12 cellular contexts compared by ENCODE assay signal in genomic region chr16:74896389-74897370, GRCh38.
DNase-seq lines count a peak whose midpoint lies in the region; ATAC-seq, FAIRE-seq and TF ChIP-seq lines count a peak whose summit lies in the region.
"Had no signal": no experiment of that assay in that cellular context is flagged by ENCODE, and none has a peak within 500 bp of the region (broad histone marks: within the 10 kb centered on the region; RNA-seq: fewer than 3 reads in every experiment).

No MANE protein-coding gene starts in this region.

- POLR2A ChIA-PET in K562 (lab: Yijun Ruan, JAX) = interaction anchor here (1.5 kb wide), 1 partner anchor 13 kb away, joined by 4 read pairs; no protein-coding TSS in a partner anchor

- no peak overlapping the region for H3K9ac ChIP-seq in K562 (ENCODE audit: insufficient read depth in 1 of 2, low read depth in 2 of 2, low read length in 2 of 2)

- DNase-seq in AG08396 (ENCODE audit: low spot score) (peak; percentile 68), HS-5 (ENCODE audit: low read depth) (peak; percentile 34), K562 (ENCODE audit: extremely low read depth in 1 of 4, low spot score in 3 of 4) (peak in 3 of 4 experiments; percentile 21 to 25 (median 24)), inferior parietal cortex (ENCODE audit: extremely low spot score) (peak; percentile 7), lower lobe of right lung (no peak), NCI-H2029 treated with DMSO at 0.1 percent for 48 hours (lab: John Stamatoyannopoulos, UW) (no peak), NCI-H345 (lab: John Stamatoyannopoulos, UW) (no peak), NCI-H1436 (lab: John Stamatoyannopoulos, UW) (no peak)
- DNase-seq: activated CD4-positive, alpha-beta memory T cell treated with anti-CD3 and anti-CD28 coated beads, Interleukin-2, amount 10 ng/mL, durations not matched to agents 7 days and 5 days; CD8-positive, alpha-beta T cell; tibial artery had no signal

- TF ChIP-seq RAD21 in K562 (CRISPR knock-in tag; conservative IDR thresholded peaks at IDR 0.05 in 1 of 2, IDR thresholded peaks at IDR 0.05 in 1 of 2) = no peak

- H3K79me2 ChIP-seq in K562 (ENCODE audit: control insufficient read depth, insufficient read depth, low read length) = no peaks in the 10 kb centered on the region

- H3K9me3 ChIP-seq in K562 (replicated peaks; ENCODE audit: control insufficient read depth, insufficient read depth, low read depth, low read length) (no peaks in the 10 kb centered on the region), lower lobe of right lung (no peaks in the 10 kb centered on the region)
- H3K9me3 ChIP-seq: SJSA1, tibial artery had no signal

- TF ChIP-seq POLR2A in K562 (conservative IDR thresholded peaks at IDR 0.05) = no peak

- H3K4me3 ChIP-seq in K562 (no peak overlapping the region), lower lobe of right lung (no peak overlapping the region)
- H3K4me3 ChIP-seq: SJSA1, tibial artery had no signal

- ATAC-seq in K562 (peak; percentile 47; the same call in 1 of the 3 replicates), lower lobe of right lung (no peak)
- ATAC-seq: CD8-positive, alpha-beta T cell had no signal

- no peak for TF ChIP-seq CTCF in K562 (IDR thresholded peaks at IDR 0.05 in 2 of 3, conservative IDR thresholded peaks at IDR 0.05 in 1 of 3; ENCODE audit: insufficient read depth in 2 of 3, low read depth in 1 of 3, low read length in 3 of 3)
- no peak for TF ChIP-seq CTCF in lower lobe of right lung (IDR thresholded peaks at IDR 0.05)

- intact Hi-C loops in K562 (cut with micrococcal nuclease) (no loop called here), lower lobe of right lung (cut with DNase I) (no loop called here)

- H3K27ac ChIP-seq in K562 (ENCODE audit: extremely low read depth, low read depth, low read length) (no peak overlapping the region), lower lobe of right lung (no peak overlapping the region)
- H3K27ac ChIP-seq: SJSA1, tibial artery had no signal

- WGBS in K562 (ENCODE audit: insufficient coverage, low coverage, missing lambda C conversion rate) = 77% methylated on average over 12 of the region's 14 CpGs

- no TSS peak for BruUV-seq in K562 (replicated peaks; lab: Mats Ljungman, UMichigan)

- H2AFZ ChIP-seq in K562 (ENCODE audit: low read depth, low read length) = no peak overlapping the region

- TF ChIP-seq EP300 in K562 (IDR thresholded peaks at IDR 0.05; ENCODE audit: low read length) = no peak

- CTCF ChIA-PET in K562 (lab: Yijun Ruan, JAX; ENCODE audit: low intra/inter-chr PET ratio) = no interaction called here

- H3K4me1 ChIP-seq in K562 (replicated peaks in 1 of 2; ENCODE audit: control insufficient read depth in 2 of 2, insufficient read depth in 2 of 2, low read length in 2 of 2) = no peaks in the 10 kb centered on the region
- H3K4me1 ChIP-seq in lower lobe of right lung = no peaks in the 10 kb centered on the region
- H3K4me1 ChIP-seq: tibial artery had no signal

- no peak for FAIRE-seq in K562 (lab: Jason Lieb, UNC)

- peaks cover 80% of the 10 kb centered on the region for H3K36me3 ChIP-seq in K562 (ENCODE audit: control insufficient read depth, insufficient read depth, low read length)
- peaks cover 82% of the 10 kb centered on the region for H3K36me3 ChIP-seq in lower lobe of right lung

- H3K27me3 ChIP-seq in K562 (ENCODE audit: control insufficient read depth in 2 of 2, insufficient read depth in 2 of 2, low read length in 2 of 2) (no peaks in the 10 kb centered on the region), lower lobe of right lung (ENCODE audit: low read depth) (no peaks in the 10 kb centered on the region)
- H3K27me3 ChIP-seq: SJSA1, tibial artery had no signal

- no peak overlapping the region for H3K4me2 ChIP-seq in K562 (ENCODE audit: insufficient read depth, low read length)

- in situ Hi-C loops in K562 (cut with MboI) = no loop called here

- H4K20me1 ChIP-seq in K562 (replicated peaks; ENCODE audit: control insufficient read depth, insufficient read depth, low read length) = no peaks in the 10 kb centered on the region

- no peaks in the 10 kb centered on the region for H3K9me1 ChIP-seq in K562 (ENCODE audit: control insufficient read depth, insufficient read depth, low read length)

TF ChIP-seq in K562, 482 proteins besides CTCF, POLR2A, EP300 and RAD21 (continues in another document):
- TF ChIP-seq CGGBP1 (CRISPR knock-in tag; IDR thresholded peaks at IDR 0.05) (no peak), JUND (IDR thresholded peaks at IDR 0.05; ENCODE audit: borderline replicate concordance, low read depth, low read length) (peak; percentile 56; the same call in 1 of the 2 replicates), JUND (tag; IDR thresholded peaks at IDR 0.05; ENCODE audit: borderline replicate concordance, low read depth, low read length) (no peak), ATF3 (IDR thresholded peaks at IDR 0.05) (peak; percentile 53), ATF3 (CRISPR knock-in tag; conservative IDR thresholded peaks at IDR 0.05) (no peak), ZNF407 (IDR thresholded peaks at IDR 0.05; ENCODE audit: low read depth) (no peak), MLLT1 (IDR thresholded peaks at IDR 0.05) (peak in 1 of 2 experiments; percentile 61; a peak in 1 of 4 replicates)

Comparison
In these comparisons a context has a peak if more than half of its experiments do, and no peak if none do; other contexts are left out.
1. DNase-seq: peak in AG08396 (single experiment), HS-5 (single experiment), K562 (3 of 4) and inferior parietal cortex (single experiment); none in lower lobe of right lung (single experiment), NCI-H2029 treated with DMSO at 0.1 percent for 48 hours (single experiment), NCI-H345 (single experiment) and NCI-H1436 (single experiment).